Comparison of ENCODE assay signal across 1 cellular context in genomic region chr20:14879020-14879697, GRCh38.
TF ChIP-seq lines count a peak whose summit lies in the region.

No MANE protein-coding gene starts in this region.

TF ChIP-seq in HepG2, 621 proteins besides CTCF, POLR2A, EP300 and RAD21 (continued from another document and continues in another):
- TF ChIP-seq TFDP1 (CRISPR knock-in tag; IDR thresholded peaks at IDR 0.05; ENCODE audit: borderline replicate concordance) (no peak), ZNF574 (CRISPR knock-in tag; IDR thresholded peaks at IDR 0.05) (no peak), ZSCAN9 (CRISPR knock-in tag; IDR thresholded peaks at IDR 0.05; ENCODE audit: borderline replicate concordance) (no peak), ASH2L (IDR thresholded peaks at IDR 0.05; ENCODE audit: insufficient read length, low read depth, low read length) (peak; percentile 27), NR1H2 (CRISPR knock-in tag; IDR thresholded peaks at IDR 0.05; ENCODE audit: borderline replicate concordance, low read depth) (no peak), CAMTA2 (CRISPR knock-in tag; IDR thresholded peaks at IDR 0.05; ENCODE audit: borderline replicate concordance) (no peak), CREB3 (CRISPR knock-in tag; IDR thresholded peaks at IDR 0.05) (no peak), STAT5B (CRISPR knock-in tag; IDR thresholded peaks at IDR 0.05) (no peak), SNAPC2 (CRISPR knock-in tag; IDR thresholded peaks at IDR 0.05) (no peak), ZNF883 (CRISPR knock-in tag; IDR thresholded peaks at IDR 0.05; ENCODE audit: not compliant biosample characterization) (no peak), KLF15 (CRISPR knock-in tag; IDR thresholded peaks at IDR 0.05; ENCODE audit: borderline replicate concordance) (no peak), ONECUT2 (CRISPR knock-in tag; IDR thresholded peaks at IDR 0.05) (no peak), ZNF720 (CRISPR knock-in tag; IDR thresholded peaks at IDR 0.05) (no peak), NKX3-1 (CRISPR knock-in tag; IDR thresholded peaks at IDR 0.05) (no peak), ZNF747 (CRISPR knock-in tag; IDR thresholded peaks at IDR 0.05; ENCODE audit: borderline replicate concordance) (no peak), TARDBP (CRISPR knock-in tag; IDR thresholded peaks at IDR 0.05) (peak; percentile 26; the same call in 1 of the 2 replicates), NFKB2 (CRISPR knock-in tag; IDR thresholded peaks at IDR 0.05; ENCODE audit: borderline replicate concordance) (no peak), ZNF253 (CRISPR knock-in tag; IDR thresholded peaks at IDR 0.05; ENCODE audit: borderline replicate concordance) (no peak), TEF (CRISPR knock-in tag; IDR thresholded peaks at IDR 0.05) (no peak), IKZF1 (IDR thresholded peaks at IDR 0.05) (no peak), ZKSCAN1 (IDR thresholded peaks at IDR 0.05; ENCODE audit: low read length) (no peak), SP140L (CRISPR knock-in tag; IDR thresholded peaks at IDR 0.05; ENCODE audit: borderline replicate concordance) (no peak), ZBTB21 (CRISPR knock-in tag; IDR thresholded peaks at IDR 0.05) (no peak), AKAP8 (CRISPR knock-in tag; IDR thresholded peaks at IDR 0.05) (no peak), ZNF652 (CRISPR knock-in tag; IDR thresholded peaks at IDR 0.05; ENCODE audit: borderline replicate concordance, low read depth) (no peak), PREB (CRISPR knock-in tag; IDR thresholded peaks at IDR 0.05) (no peak), ZNF33A (CRISPR knock-in tag; IDR thresholded peaks at IDR 0.05; ENCODE audit: borderline replicate concordance) (no peak), SAFB2 (CRISPR knock-in tag; IDR thresholded peaks at IDR 0.05; ENCODE audit: borderline replicate concordance, low read depth) (no peak), HNRNPL (IDR thresholded peaks at IDR 0.05; ENCODE audit: low read depth, low read length) (no peak), REL (CRISPR knock-in tag; conservative IDR thresholded peaks at IDR 0.05) (no peak), DMAP1 (CRISPR knock-in tag; IDR thresholded peaks at IDR 0.05) (no peak; the same call in 1 of the 2 replicates), KLF11 (CRISPR knock-in tag; IDR thresholded peaks at IDR 0.05) (no peak), RARA (CRISPR knock-in tag; IDR thresholded peaks at IDR 0.05) (peak; percentile 55; the same call in 1 of the 2 replicates), MNT (IDR thresholded peaks at IDR 0.05) (no peak), ZNF737 (CRISPR knock-in tag; IDR thresholded peaks at IDR 0.05; ENCODE audit: borderline replicate concordance) (no peak), RBM22 (optimal IDR thresholded peaks at IDR 0.05; ENCODE audit: low read length) (no peak), ZNF136 (CRISPR knock-in tag; IDR thresholded peaks at IDR 0.05; ENCODE audit: low read depth) (no peak), ZMYM2 (CRISPR knock-in tag; IDR thresholded peaks at IDR 0.05) (no peak), ZNF530 (CRISPR knock-in tag; IDR thresholded peaks at IDR 0.05; ENCODE audit: low read depth) (no peak), TEAD2 (CRISPR knock-in tag; IDR thresholded peaks at IDR 0.05) (no peak), DR1 (CRISPR knock-in tag; IDR thresholded peaks at IDR 0.05) (no peak), ZNF777 (CRISPR knock-in tag; IDR thresholded peaks at IDR 0.05) (no peak), ZNF768 (CRISPR knock-in tag; IDR thresholded peaks at IDR 0.05) (no peak), ZFP36L2 (CRISPR knock-in tag; IDR thresholded peaks at IDR 0.05) (no peak), RELA (CRISPR knock-in tag; IDR thresholded peaks at IDR 0.05) (no peak), KAT8 (CRISPR knock-in tag; IDR thresholded peaks at IDR 0.05) (peak; percentile 45), PLSCR1 (CRISPR knock-in tag; IDR thresholded peaks at IDR 0.05; ENCODE audit: borderline replicate concordance) (no peak), HNF4G (IDR thresholded peaks at IDR 0.05; ENCODE audit: borderline replicate concordance, low read depth, low read length) (no peak), HNF4G (CRISPR knock-in tag; IDR thresholded peaks at IDR 0.05; ENCODE audit: borderline replicate concordance, low read depth) (no peak), NR3C1 (CRISPR knock-in tag; IDR thresholded peaks at IDR 0.05) (no peak), NFRKB (IDR thresholded peaks at IDR 0.05) (no peak), SMC3 (IDR thresholded peaks at IDR 0.05; ENCODE audit: low read length) (no peak), ATF5 (CRISPR knock-in tag; IDR thresholded peaks at IDR 0.05; ENCODE audit: low read depth) (no peak), SOX6 (IDR thresholded peaks at IDR 0.05) (no peak), SOX6 (CRISPR knock-in tag; IDR thresholded peaks at IDR 0.05) (peak; percentile 77), JUN (CRISPR knock-in tag; IDR thresholded peaks at IDR 0.05) (no peak), ZC3H13 (CRISPR knock-in tag; IDR thresholded peaks at IDR 0.05) (no peak), DBP (CRISPR knock-in tag; IDR thresholded peaks at IDR 0.05; ENCODE audit: not compliant biosample characterization) (no peak), HINFP (CRISPR knock-in tag; IDR thresholded peaks at IDR 0.05; ENCODE audit: low read depth) (no peak), ZNF121 (CRISPR knock-in tag; IDR thresholded peaks at IDR 0.05) (no peak), EED (CRISPR knock-in tag; IDR thresholded peaks at IDR 0.05) (no peak), ZNF749 (CRISPR knock-in tag; IDR thresholded peaks at IDR 0.05; ENCODE audit: borderline replicate concordance) (no peak), SNAI1 (CRISPR knock-in tag; IDR thresholded peaks at IDR 0.05; ENCODE audit: borderline replicate concordance) (no peak), ZNF331 (CRISPR knock-in tag; IDR thresholded peaks at IDR 0.05) (0 out of 2 replicates have a peak, but pooled peaks have one; percentile 24), THYN1 (CRISPR knock-in tag; IDR thresholded peaks at IDR 0.05; ENCODE audit: borderline replicate concordance, low read depth) (no peak)
